ENCODE assay signal across 1 cellular context in genomic region chr2:181917378-181917735, GRCh38.
TF ChIP-seq lines count a peak whose summit lies in the region.

No MANE protein-coding gene starts in this region.

TF ChIP-seq in IMR-90, 13 proteins besides CTCF, POLR2A, EP300 and RAD21:
- TF ChIP-seq MAZ (IDR thresholded peaks at IDR 0.05; ENCODE audit: borderline replicate concordance, low read depth, low read length), result no peak
- no peak for TF ChIP-seq SMC3 (IDR thresholded peaks at IDR 0.05; ENCODE audit: low read depth, low read length)
- TF ChIP-seq ELK1 (IDR thresholded peaks at IDR 0.05; ENCODE audit: borderline replicate concordance, low read depth, low read length), result no peak
- TF ChIP-seq CHD1 (IDR thresholded peaks at IDR 0.05; ENCODE audit: low read depth, low read length), result no peak
- no peak for TF ChIP-seq USF2 (IDR thresholded peaks at IDR 0.05; ENCODE audit: low read depth, low read length)
- no peak for TF ChIP-seq BHLHE40 (IDR thresholded peaks at IDR 0.05; ENCODE audit: low read depth, low read length)
- no peak for TF ChIP-seq RFX5 (IDR thresholded peaks at IDR 0.05; ENCODE audit: low read depth, low read length)
- no peak for TF ChIP-seq MAFK (IDR thresholded peaks at IDR 0.05; ENCODE audit: low read depth, low read length)
- TF ChIP-seq MXI1 (IDR thresholded peaks at IDR 0.05; ENCODE audit: borderline replicate concordance, low read depth, low read length), result no peak
TF ChIP-seq in IMR-90: peak in this region for 0.
